20 cellular contexts compared by ENCODE assay signal in genomic region chr2:105814291-105814940, GRCh38.
DNase-seq lines count a peak whose midpoint lies in the region; ATAC-seq, FAIRE-seq and TF ChIP-seq lines count a peak whose summit lies in the region.
"Had no signal": no experiment of that assay in that cellular context is flagged by ENCODE, and none has a peak within 500 bp of the region (broad histone marks: within the 10 kb centered on the region; RNA-seq: fewer than 3 reads in every experiment).

No MANE protein-coding gene starts in this region.

- H3K4ac ChIP-seq in neuronal stem cell (ENCODE audit: low read length), result no peak overlapping the region

- H3K36me3 Mint-ChIP-seq in GM23338 (ENCODE audit: low read depth) (peaks cover 18% of the 10 kb centered on the region; the same call in 2 of the 3 replicates), astrocyte (ENCODE audit: low read depth, unreplicated experiment) (peaks cover 10% of the 10 kb centered on the region)

- H3K9me3 ChIP-seq in astrocyte (ENCODE audit: insufficient read depth, low read depth, low read length) (no peaks in the 10 kb centered on the region), hepatocyte (ENCODE audit: low read depth) (no peaks in the 10 kb centered on the region), neuronal stem cell (replicated peaks in 1 of 2; ENCODE audit: control insufficient read depth in 2 of 2, insufficient read depth in 1 of 2, low read depth in 1 of 2, low read length in 2 of 2) (peaks cover 0 to 3% of the 10 kb centered on the region in 2 donors)
- H3K9me3 ChIP-seq: testis had no signal

- H3K23ac ChIP-seq in neuronal stem cell (ENCODE audit: low read depth, low read length, poor library complexity), result no peak overlapping the region

- H3K27ac Mint-ChIP-seq in GM23338 (peak overlapping the region; percentile 61; the same call in 1 of the 2 replicates), astrocyte (ENCODE audit: unreplicated experiment) (no peak overlapping the region)

- H3K36me3 ChIP-seq in GM23338 (ENCODE audit: insufficient read depth) (0 out of 2 replicates have a peak, but pooled peaks cover 4% of the 10 kb centered on the region), astrocyte (ENCODE audit: insufficient read depth, low read length) (no peaks in the 10 kb centered on the region), hepatocyte (replicated peaks; ENCODE audit: insufficient read depth, low read depth) (peaks cover 4% of the 10 kb centered on the region), neuronal stem cell (replicated peaks in 1 of 2; ENCODE audit: control insufficient read depth in 2 of 2, insufficient read depth in 2 of 2, low read length in 2 of 2) (peaks cover 2 to 45% of the 10 kb centered on the region in 2 donors)

- no peaks in the 10 kb centered on the region for H3F3A ChIP-seq in GM23338 (replicated peaks; ENCODE audit: low read depth)

- no peaks in the 10 kb centered on the region for H3K9me3 Mint-ChIP-seq in GM23338
- no peaks in the 10 kb centered on the region for H3K9me3 Mint-ChIP-seq in astrocyte (ENCODE audit: unreplicated experiment)

- ATAC-seq in GM23338 (no peak), GM21528 (IDR thresholded peaks at IDR 0.05; ENCODE audit: low FRiP score, unreplicated experiment) (no peak)
- ATAC-seq: activated CD4-positive, CD25-positive, alpha-beta regulatory T cell treated with anti-CD3 and anti-CD28 coated beads, Interleukin-2, amount 50 U/mL, for 24 hours; activated T-cell treated with anti-CD3 and anti-CD28 coated beads, Interleukin-2, amount 50 U/mL, for 72 hours had no signal

- H2AFZ ChIP-seq in GM23338, result no peak overlapping the region
- no peak overlapping the region for H2AFZ ChIP-seq in astrocyte (ENCODE audit: low read depth, low read length)
- no peak overlapping the region for H2AFZ ChIP-seq in hepatocyte
- H2AFZ ChIP-seq in neuronal stem cell (ENCODE audit: low read length), result no peak overlapping the region
- H2AFZ ChIP-seq: parathyroid adenoma had no signal

- no peak overlapping the region for H2BK5ac ChIP-seq in neuronal stem cell (ENCODE audit: low read length)

- no peak overlapping the region for H2BK120ac ChIP-seq in neuronal stem cell (ENCODE audit: low read depth, low read length)

- no peak overlapping the region for H4K8ac ChIP-seq in neuronal stem cell (ENCODE audit: low read depth, low read length)

- no peak overlapping the region for H3K4me3 Mint-ChIP-seq in GM23338
- no peak overlapping the region for H3K4me3 Mint-ChIP-seq in astrocyte (ENCODE audit: unreplicated experiment)
- H3K4me3 Mint-ChIP-seq: activated T-cell treated with anti-CD3 and anti-CD28 coated beads, Interleukin-2, amount 50 U/mL, for 72 hours had no signal

- H4K91ac ChIP-seq in neuronal stem cell (ENCODE audit: low read depth, low read length, poor library complexity), result no peak overlapping the region

- 80% methylated on average over 9 of the region's 9 CpGs for WGBS in hepatocyte (ENCODE audit: low lambda C conversion rate, missing lambda C conversion rate)
- WGBS in neuronal stem cell (ENCODE audit: extremely low coverage in 2 of 2, insufficient read length in 2 of 2, insufficient replicate concordance in 1 of 2), 2 donors, result no CpG with 5 or more reads among the region's 9 CpGs

- no peak overlapping the region for H2BK12ac ChIP-seq in neuronal stem cell (ENCODE audit: low read length)

- H3K4me1 ChIP-seq in GM23338 (ENCODE audit: insufficient read depth) (peaks cover 13% of the 10 kb centered on the region; the same call in 1 of the 2 replicates), astrocyte (ENCODE audit: insufficient read depth, low read length) (peaks cover 12% of the 10 kb centered on the region), hepatocyte (ENCODE audit: insufficient read depth) (peaks cover 35% of the 10 kb centered on the region), neuronal stem cell (ENCODE audit: control insufficient read depth in 2 of 2, insufficient read depth in 1 of 2, low read depth in 1 of 2, low read length in 2 of 2) (peaks cover 14 to 16% of the 10 kb centered on the region in 2 donors)

- H3K4me3 ChIP-seq in AG10803 (ENCODE audit: low read length) (no peak overlapping the region), GM23338 (no peak overlapping the region), astrocyte (ENCODE audit: insufficient read depth, low read depth, low read length) (no peak overlapping the region), hepatocyte (no peak overlapping the region), neuronal stem cell (ENCODE audit: low read length in 2 of 2) (no peak overlapping the region)
- H3K4me3 ChIP-seq: testis had no signal

- H3K79me2 ChIP-seq in GM23338 (replicated peaks; ENCODE audit: insufficient read depth), result peaks cover 79% of the 10 kb centered on the region
- H3K79me2 ChIP-seq in astrocyte (ENCODE audit: insufficient read depth, low read length), result peaks cover 56% of the 10 kb centered on the region
- peaks cover 85% of the 10 kb centered on the region for H3K79me2 ChIP-seq in hepatocyte

- no peak overlapping the region for H3K14ac ChIP-seq in neuronal stem cell (ENCODE audit: low read length)

- H3K4me1 Mint-ChIP-seq in GM23338 (peaks cover 39% of the 10 kb centered on the region), astrocyte (ENCODE audit: low read depth, unreplicated experiment) (peaks cover 26% of the 10 kb centered on the region)

- H3K18ac ChIP-seq in neuronal stem cell (ENCODE audit: low read length), result no peak overlapping the region

- no peak overlapping the region for H2BK15ac ChIP-seq in neuronal stem cell (ENCODE audit: low read length)

- H3K27ac ChIP-seq in GM23338 (ENCODE audit: low read depth) (0 out of 2 replicates have a peak overlapping the region, but pooled peaks have one; percentile 39), astrocyte (ENCODE audit: low read depth, low read length) (no peak overlapping the region), hepatocyte (peak overlapping the region; percentile 91), neuronal stem cell (replicated peaks; ENCODE audit: low read length) (no peak overlapping the region)
- H3K27ac ChIP-seq: parathyroid adenoma, testis had no signal

- TF ChIP-seq CTCF in AG10803 (conservative IDR thresholded peaks at IDR 0.05; ENCODE audit: low read length), result no peak
- TF ChIP-seq CTCF in GM23338 (conservative IDR thresholded peaks at IDR 0.05; ENCODE audit: low read depth in 2 of 2), result no peak
- TF ChIP-seq CTCF in astrocyte (IDR thresholded peaks at IDR 0.05; ENCODE audit: insufficient read depth, low read depth, low read length), result no peak
- no peak for TF ChIP-seq CTCF in hepatocyte (IDR thresholded peaks at IDR 0.05; ENCODE audit: poor library complexity)

- H3K79me1 ChIP-seq in neuronal stem cell (ENCODE audit: low read depth, low read length), result peaks cover 10% of the 10 kb centered on the region

- H3K27me3 ChIP-seq in GM23338 (ENCODE audit: insufficient read depth) (no peaks in the 10 kb centered on the region), astrocyte (ENCODE audit: insufficient read depth, low read length) (no peaks in the 10 kb centered on the region), hepatocyte (no peaks in the 10 kb centered on the region), neuronal stem cell (ENCODE audit: control insufficient read depth in 3 of 3, insufficient read depth in 3 of 3, low read depth in 1 of 3, low read length in 3 of 3) (no peaks in the 10 kb centered on the region)
- H3K27me3 ChIP-seq: testis had no signal

- H3K9me2 ChIP-seq in GM23338 (ENCODE audit: insufficient read depth), result no peaks in the 10 kb centered on the region
- no peaks in the 10 kb centered on the region for H3K9me2 ChIP-seq in hepatocyte (replicated peaks; ENCODE audit: insufficient read depth)

- H3K4me2 ChIP-seq in GM23338 (no peak overlapping the region), astrocyte (ENCODE audit: low read length) (no peak overlapping the region), hepatocyte (no peak overlapping the region), neuronal stem cell (ENCODE audit: insufficient read depth, low read length, poor library complexity, severe bottlenecking) (no peak overlapping the region)

- H4K20me1 ChIP-seq in GM23338 (replicated peaks; ENCODE audit: insufficient read depth) (peaks cover 19% of the 10 kb centered on the region), astrocyte (ENCODE audit: insufficient read depth, low read length) (peaks cover 68% of the 10 kb centered on the region), hepatocyte (ENCODE audit: insufficient read depth, poor library complexity, severe bottlenecking) (peaks cover 62% of the 10 kb centered on the region)

- H3K9ac ChIP-seq in astrocyte (ENCODE audit: low read length) (no peak overlapping the region), neuronal stem cell (ENCODE audit: low read depth, low read length, poor library complexity) (no peak overlapping the region)
- H3K9ac ChIP-seq: parathyroid adenoma had no signal

- H3K27me3 Mint-ChIP-seq in GM23338 (ENCODE audit: insufficient read depth, low read depth, poor library complexity) (peaks cover 2% of the 10 kb centered on the region), astrocyte (ENCODE audit: low read depth, unreplicated experiment) (no peaks in the 10 kb centered on the region)

- DNase-seq in AG10803 (ENCODE audit: low read depth) (peak; percentile 60), GM23338 (ENCODE audit: low spot score) (no peak), astrocyte (ENCODE audit: low read depth) (peak; percentile 31), hepatocyte (ENCODE audit: low spot score) (no peak), inferior parietal cortex (ENCODE audit: extremely low spot score) (no peak), NCI-H774 (lab: John Stamatoyannopoulos, UW) (no peak), neuronal stem cell (ENCODE audit: low spot score) (no peak)
- DNase-seq: activated T-cell treated with anti-CD3 and anti-CD28 coated beads, Interleukin-2, amount 50 U/mL, for 72 hours; AML-193; head of caudate nucleus; Kasumi-1; kidney glomerular epithelial cell; NCI-H187 treated with DMSO at 0.1 percent for 48 hours; NCI-H748 treated with DMSO at 0.1 percent for 48 hours; T-helper 1 cell; testis had no signal

- FAIRE-seq in astrocyte (lab: Jason Lieb, UNC), result no peak
- FAIRE-seq: RCC 7860 had no signal

- no peak overlapping the region for H2AK5ac ChIP-seq in neuronal stem cell (ENCODE audit: low read depth, low read length)

TF ChIP-seq in GM23338, 12 proteins besides CTCF, POLR2A, EP300 and RAD21 (continues in another document):
- TF ChIP-seq ETS1 (IDR thresholded peaks at IDR 0.05), result no peak
- TF ChIP-seq CREB1 (CRISPR knock-in tag; IDR thresholded peaks at IDR 0.05; ENCODE audit: low read depth), result no peak
- TF ChIP-seq STAT1 (IDR thresholded peaks at IDR 0.05; ENCODE audit: unreplicated experiment), result no peak
- no peak for TF ChIP-seq EZH2 (IDR thresholded peaks at IDR 0.05; ENCODE audit: low read depth, unreplicated experiment)
- TF ChIP-seq EZH2phosphoT487 (IDR thresholded peaks at IDR 0.05; ENCODE audit: unreplicated experiment), result no peak

Comparison
In these comparisons a context has a peak if more than half of its experiments do, and no peak if none do; other contexts are left out.
1. DNase-seq: peak in AG10803 (single experiment) and astrocyte (single experiment); none in GM23338 (single experiment), hepatocyte (single experiment), inferior parietal cortex (single experiment), NCI-H774 (single experiment) and neuronal stem cell (single experiment).
2. H3K27ac ChIP-seq: peak in GM23338 (single experiment) and hepatocyte (single experiment); none in astrocyte (single experiment) and neuronal stem cell (single experiment).